23 cellular contexts compared by ENCODE assay signal in genomic region chr22:50665738-50666137, GRCh38. TPM values are rescaled to one million over a fixed set of nuclear protein-coding genes. Genes with fewer than 3 reads are reported as not detected.
"Had no signal": no experiment of that assay in that cellular context is flagged by ENCODE, and none has a peak within 500 bp of the region (broad histone marks: within the 10 kb centered on the region; RNA-seq: fewer than 3 reads in every experiment).

No MANE protein-coding gene starts in this region.

- H3K27me3 ChIP-seq: colonic mucosa, dorsolateral prefrontal cortex, upper lobe of right lung had no signal

- H3K4me1 ChIP-seq: colonic mucosa, left lung, prostate gland, upper lobe of right lung had no signal

- H3K4me2 ChIP-seq: hepatocyte had no signal

- H2AFZ ChIP-seq: hepatocyte had no signal

- H3K27ac ChIP-seq: colonic mucosa, dorsolateral prefrontal cortex, hepatocyte, left lung, prostate gland, upper lobe of right lung had no signal

- ATAC-seq: activated naive CD4-positive, alpha-beta T cell treated with anti-CD3 and anti-CD28 coated beads, Interleukin-2, amount 50 U/mL, for 72 hours; effector memory CD8-positive, alpha-beta T cell; esophagus mucosa; left lung; natural killer cell; stimulated activated naive CD8-positive, alpha-beta T cell treated with anti-CD3 and anti-CD28 coated beads, Interleukin-15, Interleukin-2, amounts not matched to agents 100 U/mL and 50 U/mL, for 24 hours; upper lobe of right lung had no signal

- H3K9me3 ChIP-seq: colonic mucosa, left lung, prostate gland, upper lobe of right lung had no signal

- H3K4me3 ChIP-seq: colonic mucosa, dorsolateral prefrontal cortex, hepatocyte, left lung, lung, prostate gland, upper lobe of right lung had no signal

- FAIRE-seq: astrocyte, endothelial cell of umbilical vein, TTC549 had no signal

- H3K79me2 ChIP-seq: hepatocyte had no signal

- H3K36me3 ChIP-seq: colonic mucosa, left lung, prostate gland, upper lobe of right lung had no signal

- DNase-seq: activated CD4-positive, alpha-beta T cell treated with anti-CD3 and anti-CD28 coated beads for 1 hour; activated CD4-positive, alpha-beta T cell treated with anti-CD3 and anti-CD28 coated beads, Interleukin-2, amount 50 U/mL, for 1 hour; activated gamma-delta T cell treated with Interleukin-2 at 50 U/mL for 16 hours; activated T-cell treated with anti-CD3 and anti-CD28 coated beads, Interleukin-2, amount 50 U/mL, for 1 hour; colonic mucosa; effector memory CD8-positive, alpha-beta T cell; foreskin melanocyte; immature natural killer cell; kidney glomerular epithelial cell; left lung; natural killer cell; stimulated activated CD4-positive, alpha-beta T cell treated with anti-CD3 and anti-CD28 coated beads, Interleukin-4, amount 100 ng/mL, for 24 hours; stimulated activated naive CD8-positive, alpha-beta T cell treated with anti-CD3 and anti-CD28 coated beads, Interleukin-15, Interleukin-2, amounts not matched to agents 100 U/mL and 50 U/mL, for 24 hours; upper lobe of right lung had no signal

RNA-seq across cellular contexts. Expression of gene SHANK3, which starts 6.9 kb away (rescaled TPM):
- polyA plus RNA-seq: immature natural killer cell had no signal
